Comparison of ENCODE assay signal across 17 cellular contexts in genomic region chr10:78190051-78190450, GRCh38.
"Had no signal": no experiment of that assay in that cellular context is flagged by ENCODE, and none has a peak within 500 bp of the region (broad histone marks: within the 10 kb centered on the region; RNA-seq: fewer than 3 reads in every experiment).

No MANE protein-coding gene starts in this region.

- H3K4me1 ChIP-seq: body of pancreas, sigmoid colon had no signal

- ATAC-seq: activated CD4-positive, alpha-beta T cell treated with anti-CD3 and anti-CD28 coated beads for 36 hours; activated CD8-positive, alpha-beta T cell treated with anti-CD3 and anti-CD28 coated beads for 36 hours; body of pancreas; effector memory CD8-positive, alpha-beta T cell; natural killer cell treated with Interleukin-12 subunit alpha and Interleukin-12 subunit beta and Interleukin-15 and Interleukin-18, amount 100 ng/mL, for 72 hours; WTC11 had no signal

- DNase-seq: activated CD4-positive, alpha-beta T cell treated with anti-CD3 and anti-CD28 coated beads for 36 hours; activated CD8-positive, alpha-beta T cell treated with anti-CD3 and anti-CD28 coated beads for 36 hours; activated naive CD4-positive, alpha-beta T cell treated with Interleukin-2 at 50 U/mL for 16 hours; activated T-cell treated with anti-CD3 and anti-CD28 coated beads, Interleukin-2, amount 50 U/mL, for 24 hours; body of pancreas; caudate nucleus; effector memory CD8-positive, alpha-beta T cell; foreskin fibroblast; mesendoderm; sigmoid colon; spleen; stimulated activated CD4-positive, alpha-beta T cell treated with anti-CD3 and anti-CD28 coated beads, Interleukin-4, amount 100 ng/mL, for 4 hours; stimulated activated naive CD4-positive, alpha-beta T cell had no signal

- H3K4me3 ChIP-seq: body of pancreas, hepatocyte, sigmoid colon, spleen had no signal

- H3K36me3 ChIP-seq: sigmoid colon, spleen had no signal

- H3K4me2 ChIP-seq: hepatocyte had no signal

- H3K4me3 Mint-ChIP-seq: activated CD4-positive, alpha-beta T cell treated with anti-CD3 and anti-CD28 coated beads for 36 hours; activated CD8-positive, alpha-beta T cell treated with anti-CD3 and anti-CD28 coated beads for 36 hours; activated T-cell treated with anti-CD3 and anti-CD28 coated beads, Interleukin-2, amount 50 U/mL, for 24 hours; effector memory CD8-positive, alpha-beta T cell; natural killer cell treated with Interleukin-12 subunit alpha and Interleukin-12 subunit beta and Interleukin-15 and Interleukin-18, amount 100 ng/mL, for 72 hours; WTC11 had no signal

- H3K27me3 ChIP-seq: body of pancreas, hepatocyte, sigmoid colon, spleen had no signal

- H3K27me3 Mint-ChIP-seq: activated CD4-positive, alpha-beta T cell treated with anti-CD3 and anti-CD28 coated beads for 36 hours; natural killer cell treated with Interleukin-12 subunit alpha and Interleukin-12 subunit beta and Interleukin-15 and Interleukin-18, amount 100 ng/mL, for 72 hours had no signal

- H3K27ac Mint-ChIP-seq: activated CD4-positive, alpha-beta T cell treated with anti-CD3 and anti-CD28 coated beads for 36 hours; activated CD8-positive, alpha-beta T cell treated with anti-CD3 and anti-CD28 coated beads for 36 hours; activated T-cell treated with anti-CD3 and anti-CD28 coated beads, Interleukin-2, amount 50 U/mL, for 24 hours; activated T-helper 2 cell treated with anti-CD3 and anti-CD28 coated beads, Interferon-gamma antibody, Interleukin-2, Interleukin-4, amounts not matched to agents 10 μg/mL and 5 μg/mL and 100 μg/mL, durations not matched to agents 14 hours and 24 hours and 36 hours; effector memory CD8-positive, alpha-beta T cell; natural killer cell treated with Interleukin-12 subunit alpha and Interleukin-12 subunit beta and Interleukin-15 and Interleukin-18, amount 100 ng/mL, for 72 hours; WTC11 had no signal

- H3K9me3 Mint-ChIP-seq: natural killer cell treated with Interleukin-12 subunit alpha and Interleukin-12 subunit beta and Interleukin-15 and Interleukin-18, amount 100 ng/mL, for 72 hours had no signal

- H3K9me3 ChIP-seq: body of pancreas had no signal

- H3K4me1 Mint-ChIP-seq: activated CD4-positive, alpha-beta T cell treated with anti-CD3 and anti-CD28 coated beads for 36 hours; WTC11 had no signal

- H3K27ac ChIP-seq: body of pancreas, sigmoid colon, spleen had no signal

- H3K36me3 Mint-ChIP-seq: natural killer cell treated with Interleukin-12 subunit alpha and Interleukin-12 subunit beta and Interleukin-15 and Interleukin-18, amount 100 ng/mL, for 72 hours had no signal
